ENCODE assay signal across 10 cellular contexts in the genomic region with DNA sequence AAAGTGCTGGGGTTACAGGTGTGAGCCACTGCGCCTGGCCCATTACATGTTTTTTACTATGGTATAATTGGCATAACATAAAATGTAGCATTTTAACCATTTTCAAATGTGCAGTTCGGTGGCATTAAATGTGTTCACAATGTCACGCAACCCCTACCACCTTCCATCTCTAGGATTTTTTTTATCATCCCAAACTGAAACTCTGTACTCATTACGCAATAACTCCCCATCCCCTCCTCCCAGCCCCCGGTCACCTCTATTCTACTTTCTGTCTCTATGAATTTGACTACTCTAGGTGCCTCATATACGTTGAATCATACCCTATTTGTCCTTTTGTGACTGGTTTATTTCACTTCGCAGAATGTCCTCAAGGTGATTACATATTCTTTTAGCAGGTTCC.
"Had no signal": no experiment of that assay in that cellular context is flagged by ENCODE, and none has a peak within 500 bp of the region (broad histone marks: within the 10 kb centered on the region; RNA-seq: fewer than 3 reads in every experiment).

No MANE protein-coding gene starts in this region.

- H3K4me3 Mint-ChIP-seq: GM23338, HFFc6, IgD-negative memory B cell had no signal

- H3K4me3 ChIP-seq: GM23338, HAP-1 had no signal

- H3K27ac Mint-ChIP-seq: GM23338, HFFc6, IgD-negative memory B cell had no signal

- H3K4me2 ChIP-seq: GM23338, KMS-11 had no signal

- H2AFZ ChIP-seq: GM23338 had no signal

- DNase-seq: H7, HFFc6, Karpas-422, KBM-7 had no signal

- H3K36me3 Mint-ChIP-seq: IgD-negative memory B cell had no signal

- H3K9ac ChIP-seq: KMS-11 had no signal

- H3K4me1 ChIP-seq: HAP-1 had no signal

- H3K27ac ChIP-seq: HL-60, KMS-11 had no signal

- H3K4me1 Mint-ChIP-seq: GM23338, IgD-negative memory B cell had no signal

- H3K9me3 Mint-ChIP-seq: GM23338, HFFc6, IgD-negative memory B cell had no signal

- H3K9me3 ChIP-seq: HAP-1 had no signal

- H3K36me3 ChIP-seq: HAP-1 had no signal

- ATAC-seq: GM23338, HCT116 had no signal
